In the genomic region with DNA sequence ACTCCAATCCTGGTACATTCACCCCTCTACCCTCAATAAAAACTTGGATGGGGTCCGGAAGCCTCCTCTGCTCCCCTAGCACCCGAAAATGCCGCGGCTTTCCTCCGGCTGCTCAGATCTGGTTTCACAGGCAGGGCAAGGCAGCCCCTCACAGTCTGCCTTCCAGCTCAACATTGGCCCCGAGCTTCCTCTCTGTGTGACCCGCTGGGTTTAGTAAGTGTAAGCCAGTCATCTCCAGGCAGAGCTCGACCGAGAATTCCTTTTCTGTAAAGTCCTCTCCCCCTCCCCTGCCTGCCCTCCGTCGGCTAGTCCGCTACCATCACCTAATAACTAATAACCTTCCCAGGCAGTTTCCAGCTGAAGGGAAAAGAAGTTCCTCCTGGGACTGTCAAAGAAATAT, we compare ENCODE assay signal across 8 cellular contexts. TPM values are rescaled to one million over a fixed set of nuclear protein-coding genes. Genes with fewer than 3 reads are reported as not detected.
DNase-seq lines count a peak whose midpoint lies in the region; TF ChIP-seq lines count a peak whose summit lies in the region.

No MANE protein-coding gene starts in this region.

- DNase-seq in astrocyte of the hippocampus (ENCODE audit: low read depth, low spot score): peak; percentile 69
- DNase-seq in sigmoid colon: no peak
- DNase-seq in activated naive CD4-positive, alpha-beta T cell (lab: John Stamatoyannopoulos, UW): no peak
- DNase-seq in NCI-H1105 (lab: John Stamatoyannopoulos, UW): no peak
- DNase-seq in OCI-M1 (lab: John Stamatoyannopoulos, UW): no peak
- DNase-seq in Kasumi-1 (lab: John Stamatoyannopoulos, UW): no peak

- H3K4me3 ChIP-seq in iPS-18a (ENCODE audit: low read length) (peak overlapping the region; percentile 74), sigmoid colon (peak overlapping the region; percentile 19 to 54 (median 36))

- H3K27me3 ChIP-seq in iPS-18a (ENCODE audit: control insufficient read depth, insufficient read depth, low read length) (peaks cover 34% of the 10 kb centered on the region), sigmoid colon (no peaks in the 10 kb centered on the region)

- H3K4me1 ChIP-seq in ES-I3 (ENCODE audit: insufficient read depth, low read length) (peaks cover 37% of the 10 kb centered on the region), iPS-18a (ENCODE audit: control insufficient read depth, low read depth, low read length) (peaks cover 51% of the 10 kb centered on the region), sigmoid colon (peaks cover 0 to 35% (median 27%) of the 10 kb centered on the region in 4 donors)

- no peak for TF ChIP-seq CTCF in sigmoid colon (IDR thresholded peaks at IDR 0.05)

- no peak for TF ChIP-seq POLR2A in sigmoid colon (IDR thresholded peaks at IDR 0.05)

- TF ChIP-seq EP300 in sigmoid colon (IDR thresholded peaks at IDR 0.05): no peak

- H3K9me3 ChIP-seq in ES-I3 (ENCODE audit: control insufficient read depth, insufficient read depth, low read length): no peaks in the 10 kb centered on the region
- no peaks in the 10 kb centered on the region for H3K9me3 ChIP-seq in iPS-18a (ENCODE audit: control insufficient read depth, low read depth, low read length)
- H3K9me3 ChIP-seq in sigmoid colon: no peaks in the 10 kb centered on the region

- H3K27ac ChIP-seq in iPS-18a (ENCODE audit: low read length): no peak overlapping the region
- peak overlapping the region; percentile 56 to 86 (median 76) for H3K27ac ChIP-seq in sigmoid colon

- intact Hi-C loops in sigmoid colon (cut with DNase I): no loop called here

- no peaks in the 10 kb centered on the region for H3K36me3 ChIP-seq in ES-I3 (ENCODE audit: insufficient read depth, low read length)
- no peaks in the 10 kb centered on the region for H3K36me3 ChIP-seq in iPS-18a (ENCODE audit: control insufficient read depth, low read depth, low read length)
- no peaks in the 10 kb centered on the region for H3K36me3 ChIP-seq in sigmoid colon

- H3K9ac ChIP-seq in ES-I3 (ENCODE audit: low read depth, low read length): peak overlapping the region; percentile 68
- H3K9ac ChIP-seq in iPS-18a (ENCODE audit: low read length): peak overlapping the region; percentile 8

- WGBS in sigmoid colon, 2 donors: 15 to 54% methylated on average over 12 of the region's 12 CpGs

RNA-seq across cellular contexts. Expression of gene INHBA, which starts 3.4 kb away (rescaled TPM):
- total RNA-seq in sigmoid colon: 1 to 10 TPM; 1.1 to 5.5 (median 2.6) TPM
- 1 to 10 TPM in 1 of 3 donors, under 1 TPM in 2; 0.23 to 1.2 (median 0.66) TPM for polyA plus RNA-seq in sigmoid colon
